In the genomic region with DNA sequence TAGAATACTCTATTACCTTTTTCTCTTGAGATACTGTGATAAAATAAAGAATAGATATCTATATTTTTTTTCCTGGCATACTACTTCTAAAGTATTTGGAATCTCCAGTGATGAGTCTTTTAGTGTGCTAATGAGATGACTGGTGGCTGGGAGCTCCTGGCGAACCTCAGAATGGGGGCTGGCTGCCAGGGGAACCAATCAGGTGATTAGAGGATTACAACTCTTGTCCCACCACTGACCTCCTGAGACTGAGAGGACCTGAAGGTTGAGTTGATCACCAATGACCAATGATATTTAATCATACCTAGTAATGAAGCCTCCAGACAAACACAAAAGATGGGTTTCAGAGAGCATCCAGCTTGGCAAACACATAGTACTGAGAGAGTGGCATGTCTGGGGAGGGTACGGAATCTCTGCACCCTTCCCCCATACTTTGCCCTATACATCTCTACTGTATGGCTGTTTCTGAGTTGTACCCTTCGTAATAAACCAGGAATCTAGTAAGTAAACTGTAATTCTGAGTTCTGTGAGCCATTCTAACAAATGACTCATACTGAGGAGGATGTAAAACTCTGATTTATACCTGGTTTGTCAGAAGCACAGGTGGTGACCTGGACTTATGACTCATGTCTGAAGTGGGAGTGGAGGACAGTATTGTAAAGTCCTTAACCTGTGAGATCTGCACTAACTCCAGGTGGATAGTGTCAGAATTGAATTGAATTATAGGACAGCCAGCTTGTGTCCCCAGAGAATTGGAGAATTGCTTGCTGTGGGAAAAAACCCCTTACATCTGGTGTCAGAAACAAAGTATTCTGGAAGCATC, we compare ENCODE assay signal across 24 cellular contexts.
A peak's percentile ranks its signal among the peaks of the same experiment; 100 is the strongest.
DNase-seq lines count a peak whose midpoint lies in the region; ATAC-seq and TF ChIP-seq lines count a peak whose summit lies in the region.
"Had no signal": no experiment of that assay in that cellular context is flagged by ENCODE, and none has a peak within 500 bp of the region (broad histone marks: within the 10 kb centered on the region; RNA-seq: fewer than 3 reads in every experiment).

No MANE protein-coding gene starts in this region.

- intact Hi-C loops in Panc1 (cut with micrococcal nuclease; ENCODE audit: unreplicated experiment), result no loop called here

- peaks cover 11% of the 10 kb centered on the region for H3K9me3 Mint-ChIP-seq in activated CD8-positive, alpha-beta T cell treated with anti-CD3 and anti-CD28 coated beads, Interleukin-2, amount 10 ng/mL, durations not matched to agents 7 days and 5 days (ENCODE audit: insufficient read depth)

- ATAC-seq in Panc1, result no peak
- no peak for ATAC-seq in HG03196 (IDR thresholded peaks at IDR 0.05; ENCODE audit: unreplicated experiment)
- ATAC-seq in HG02885 (IDR thresholded peaks at IDR 0.05; ENCODE audit: poor library complexity, unreplicated experiment), result no peak
- ATAC-seq in HG03045 (IDR thresholded peaks at IDR 0.05; ENCODE audit: unreplicated experiment), result no peak
- ATAC-seq in activated CD8-positive, alpha-beta T cell treated with anti-CD3 and anti-CD28 coated beads, Interleukin-2, amount 10 ng/mL, durations not matched to agents 7 days and 5 days, result no peak
- ATAC-seq: K562; naive thymus-derived CD8-positive, alpha-beta T cell; stimulated activated naive CD8-positive, alpha-beta T cell treated with anti-CD3 and anti-CD28 coated beads, Interleukin-15, amount 100 ng/mL, for 72 hours had no signal

- no peak overlapping the region for H3K27ac Mint-ChIP-seq in activated CD8-positive, alpha-beta T cell treated with anti-CD3 and anti-CD28 coated beads, Interleukin-2, amount 10 ng/mL, durations not matched to agents 7 days and 5 days
- H3K27ac Mint-ChIP-seq: activated B cell treated with CpG ODN at 0.5 μM for 24 hours; activated CD4-positive, alpha-beta memory T cell treated with anti-CD3 and anti-CD28 coated beads for 36 hours; activated T-cell treated with anti-CD3 and anti-CD28 coated beads, Interleukin-2, amount 50 U/mL, for 24 hours; H9; immature natural killer cell; naive thymus-derived CD8-positive, alpha-beta T cell; stimulated activated naive CD8-positive, alpha-beta T cell treated with anti-CD3 and anti-CD28 coated beads, Interleukin-15, amount 100 ng/mL, for 72 hours had no signal

- no peaks in the 10 kb centered on the region for H3K36me3 Mint-ChIP-seq in activated CD8-positive, alpha-beta T cell treated with anti-CD3 and anti-CD28 coated beads, Interleukin-2, amount 10 ng/mL, durations not matched to agents 7 days and 5 days (ENCODE audit: low read depth)
- H3K36me3 Mint-ChIP-seq: activated CD4-positive, alpha-beta memory T cell treated with anti-CD3 and anti-CD28 coated beads for 36 hours had no signal

- no peak overlapping the region for H3K4me3 ChIP-seq in Panc1 (ENCODE audit: low read depth in 2 of 2, low read length in 2 of 2)
- H3K4me3 ChIP-seq: K562, SJSA1, upper lobe of left lung had no signal

- H3K27ac ChIP-seq in Panc1 (ENCODE audit: low read length) (no peak overlapping the region), epithelial cell of prostate (peak overlapping the region; percentile 79)
- H3K27ac ChIP-seq: HL-60, SJSA1, upper lobe of left lung had no signal

- H3K36me3 ChIP-seq in Panc1 (ENCODE audit: control insufficient read depth, insufficient read depth, low read length), result no peaks in the 10 kb centered on the region
- H3K36me3 ChIP-seq: SJSA1, upper lobe of left lung had no signal

- no peak for TF ChIP-seq CTCF in Panc1 (IDR thresholded peaks at IDR 0.05)

- no peaks in the 10 kb centered on the region for H3K27me3 ChIP-seq in Panc1 (ENCODE audit: control insufficient read depth, insufficient read depth, low read length)
- H3K27me3 ChIP-seq: SJSA1, upper lobe of left lung had no signal

- H3K4me3 Mint-ChIP-seq in activated CD8-positive, alpha-beta T cell treated with anti-CD3 and anti-CD28 coated beads, Interleukin-2, amount 10 ng/mL, durations not matched to agents 7 days and 5 days, result no peak overlapping the region
- H3K4me3 Mint-ChIP-seq: activated B cell treated with CpG ODN at 0.5 μM for 24 hours; activated CD4-positive, alpha-beta memory T cell treated with anti-CD3 and anti-CD28 coated beads for 36 hours; activated T-cell treated with anti-CD3 and anti-CD28 coated beads, Interleukin-2, amount 50 U/mL, for 24 hours; H9; immature natural killer cell; naive thymus-derived CD8-positive, alpha-beta T cell; stimulated activated naive CD8-positive, alpha-beta T cell treated with anti-CD3 and anti-CD28 coated beads, Interleukin-15, amount 100 ng/mL, for 72 hours had no signal

- H3K9me3 ChIP-seq in Panc1 (ENCODE audit: control insufficient read depth, insufficient read depth, low read depth, low read length), result no peaks in the 10 kb centered on the region

- DNase-seq in H4 (ENCODE audit: low spot score) (peak; percentile 53), Panc1 (ENCODE audit: low read depth, low spot score) (peak; percentile 7), epithelial cell of prostate (ENCODE audit: low read depth, low spot score) (peak; percentile 87), renal cortical epithelial cell (ENCODE audit: low read depth) (peak; percentile 86)
- no peak for DNase-seq in activated CD8-positive, alpha-beta T cell treated with anti-CD3 and anti-CD28 coated beads, Interleukin-2, amount 10 ng/mL, durations not matched to agents 7 days and 5 days
- DNase-seq: activated B cell treated with CpG ODN at 0.5 μM for 24 hours; activated CD4-positive, alpha-beta memory T cell treated with anti-CD3 and anti-CD28 coated beads for 36 hours; activated naive CD4-positive, alpha-beta T cell treated with Interleukin-2 at 50 U/mL for 16 hours; activated T-cell treated with anti-CD3 and anti-CD28 coated beads, Interleukin-2, amount 50 U/mL, for 24 hours; H9; immature natural killer cell; naive thymus-derived CD8-positive, alpha-beta T cell; NCI-H1092; NCI-H2081 treated with DMSO at 0.1 percent for 48 hours; NCI-H510A treated with DMSO at 0.1 percent for 48 hours; stimulated activated CD4-positive, alpha-beta T cell treated with anti-CD3 and anti-CD28 coated beads, Interleukin-2, amount 100 ng/mL, for 48 hours; stimulated activated naive CD8-positive, alpha-beta T cell treated with anti-CD3 and anti-CD28 coated beads, Interleukin-15, amount 100 ng/mL, for 72 hours; upper lobe of left lung had no signal

- H3K27me3 Mint-ChIP-seq in activated CD8-positive, alpha-beta T cell treated with anti-CD3 and anti-CD28 coated beads, Interleukin-2, amount 10 ng/mL, durations not matched to agents 7 days and 5 days (ENCODE audit: low read depth), result no peaks in the 10 kb centered on the region
- H3K27me3 Mint-ChIP-seq: activated B cell treated with CpG ODN at 0.5 μM for 24 hours; activated CD4-positive, alpha-beta memory T cell treated with anti-CD3 and anti-CD28 coated beads for 36 hours; activated T-cell treated with anti-CD3 and anti-CD28 coated beads, Interleukin-2, amount 50 U/mL, for 24 hours; naive thymus-derived CD8-positive, alpha-beta T cell; stimulated activated naive CD8-positive, alpha-beta T cell treated with anti-CD3 and anti-CD28 coated beads, Interleukin-15, amount 100 ng/mL, for 72 hours had no signal

- H3K4me1 ChIP-seq in Panc1 (ENCODE audit: control insufficient read depth, insufficient read depth, low read length), result no peaks in the 10 kb centered on the region
- H3K4me1 ChIP-seq: upper lobe of left lung had no signal

- no TSS peak for BruUV-seq in Panc1 (replicated peaks; lab: Mats Ljungman, UMichigan)

- H3K4me1 Mint-ChIP-seq in activated CD8-positive, alpha-beta T cell treated with anti-CD3 and anti-CD28 coated beads, Interleukin-2, amount 10 ng/mL, durations not matched to agents 7 days and 5 days (ENCODE audit: low read depth), result no peaks in the 10 kb centered on the region
- H3K4me1 Mint-ChIP-seq: activated B cell treated with CpG ODN at 0.5 μM for 24 hours; immature natural killer cell; naive thymus-derived CD8-positive, alpha-beta T cell; stimulated activated naive CD8-positive, alpha-beta T cell treated with anti-CD3 and anti-CD28 coated beads, Interleukin-15, amount 100 ng/mL, for 72 hours had no signal

- POLR2A ChIA-PET in Panc1 (lab: Charles Lee), result no interaction called here
- POLR2A ChIA-PET in activated CD8-positive, alpha-beta T cell treated with anti-CD3 and anti-CD28 coated beads, Interleukin-2, amount 10 ng/mL, durations not matched to agents 7 days and 5 days (lab: Charles Lee), result no interaction called here

- CTCF ChIA-PET in Panc1 (lab: Charles Lee), result no interaction called here
- CTCF ChIA-PET in activated CD8-positive, alpha-beta T cell treated with anti-CD3 and anti-CD28 coated beads, Interleukin-2, amount 10 ng/mL, durations not matched to agents 7 days and 5 days (lab: Charles Lee), result no interaction called here

- in situ Hi-C loops in Panc1 (cut with HindIII; ENCODE audit: low pct_unique_long_range_greater_than_20kb, low sequenced_read_pairs), result no loop called here
